Comparison of ENCODE assay signal across 8 cellular contexts in genomic region chr10:125822878-125823662, GRCh38. TPM values are rescaled to one million over a fixed set of nuclear protein-coding genes. Genes with fewer than 3 reads are reported as not detected.
DNase-seq lines count a peak whose midpoint lies in the region; ATAC-seq and TF ChIP-seq lines count a peak whose summit lies in the region.

Gene BCCIP, plus strand, starts transcription at chr10:125823546. Its CDS starts 12 bp downstream, at chr10:125823558.
Gene UROS, minus strand, starts transcription at chr10:125823258. Its CDS starts 6,759 bp downstream, at chr10:125816499.

- peak within 1 kb of the TSS; percentile 95 to 100 (median 98) for H3K27ac ChIP-seq in BLaER1 treated with 17β-estradiol and CSF1 and Interleukin-3, amounts not matched to agents 10 nM and 100 nM
- peak within 1 kb of the TSS; percentile 88 to 92 for H3K27ac ChIP-seq in left lung

- H3K27me3 Mint-ChIP-seq in activated CD4-positive, alpha-beta T cell treated with anti-CD3 and anti-CD28 coated beads, Interleukin-2, amount 10 ng/mL, durations not matched to agents 7 days and 5 days: no peaks in the 10 kb centered on the region

- H3K4me2 ChIP-seq in BLaER1 treated with 17β-estradiol and CSF1 and Interleukin-3, amounts not matched to agents 10 nM and 100 nM: peak within 1 kb of the TSS; percentile 81 to 98 (median 89)

- H4K20me1 ChIP-seq in BLaER1 treated with 17β-estradiol and CSF1 and Interleukin-3, amounts not matched to agents 10 nM and 100 nM: peaks cover 9 to 46% (median 40%) of the 10 kb centered on the region in 11 experiments; a peak in 15 of 22 replicates

- peak within 1 kb of the TSS; percentile 61 for H3K27ac Mint-ChIP-seq in activated CD4-positive, alpha-beta T cell treated with anti-CD3 and anti-CD28 coated beads, Interleukin-2, amount 10 ng/mL, durations not matched to agents 7 days and 5 days

- peak within 1 kb of the TSS; percentile 76 to 98 (median 89) for H3K4me3 ChIP-seq in BLaER1 treated with 17β-estradiol and CSF1 and Interleukin-3, amounts not matched to agents 10 nM and 100 nM
- H3K4me3 ChIP-seq in left lung: peak within 1 kb of the TSS; percentile 86 to 96

- peaks cover 32% of the 10 kb centered on the region for H3K4me1 Mint-ChIP-seq in activated CD4-positive, alpha-beta T cell treated with anti-CD3 and anti-CD28 coated beads, Interleukin-2, amount 10 ng/mL, durations not matched to agents 7 days and 5 days

- peaks cover 35 to 54% (median 42%) of the 10 kb centered on the region in 10 experiments for H3K4me1 ChIP-seq in BLaER1 treated with 17β-estradiol and CSF1 and Interleukin-3, amounts not matched to agents 10 nM and 100 nM
- peaks cover 26 to 51% of the 10 kb centered on the region in 2 donors for H3K4me1 ChIP-seq in left lung

- CTCF ChIA-PET in activated CD4-positive, alpha-beta T cell treated with anti-CD3 and anti-CD28 coated beads, Interleukin-2, amount 10 ng/mL, durations not matched to agents 7 days and 5 days (lab: Charles Lee): no interaction called here

- H3K9me3 ChIP-seq in BLaER1 treated with 17β-estradiol and CSF1 and Interleukin-3, amounts not matched to agents 10 nM and 100 nM (replicated peaks in 1 of 11): no peaks in the 10 kb centered on the region
- H3K9me3 ChIP-seq in left lung: no peaks in the 10 kb centered on the region

- peak; percentile 65 for ATAC-seq in GM19372 (IDR thresholded peaks at IDR 0.05; ENCODE audit: low read depth, unreplicated experiment)
- peak; percentile 72 for ATAC-seq in HG03521 (IDR thresholded peaks at IDR 0.05; ENCODE audit: unreplicated experiment)
- peak; percentile 98 for ATAC-seq in left lung

- TF ChIP-seq CTCF in left lung (IDR thresholded peaks at IDR 0.05): no peak

- peak within 1 kb of the TSS; percentile 73 for H3K4me3 Mint-ChIP-seq in activated CD4-positive, alpha-beta T cell treated with anti-CD3 and anti-CD28 coated beads, Interleukin-2, amount 10 ng/mL, durations not matched to agents 7 days and 5 days

- no peaks in the 10 kb centered on the region for H3K9me3 Mint-ChIP-seq in activated CD4-positive, alpha-beta T cell treated with anti-CD3 and anti-CD28 coated beads, Interleukin-2, amount 10 ng/mL, durations not matched to agents 7 days and 5 days

- intact Hi-C loops in left lung (cut with DNase I): no loop called here

- no peaks in the 10 kb centered on the region for H3K27me3 ChIP-seq in BLaER1 treated with 17β-estradiol and CSF1 and Interleukin-3, amounts not matched to agents 10 nM and 100 nM
- no peaks in the 10 kb centered on the region for H3K27me3 ChIP-seq in left lung

- peaks cover 13% of the 10 kb centered on the region for H3K36me3 Mint-ChIP-seq in activated CD4-positive, alpha-beta T cell treated with anti-CD3 and anti-CD28 coated beads, Interleukin-2, amount 10 ng/mL, durations not matched to agents 7 days and 5 days (ENCODE audit: low read depth)

- DNase-seq in NCI-H69 (lab: John Stamatoyannopoulos, UW) (peak; percentile 90), dedifferentiated amniotic fluid mesenchymal stem cell (ENCODE audit: extremely low spot score) (peak; percentile 84), left lung (peak; percentile 93 to 96)
- peak; percentile 93 for DNase-seq in activated CD4-positive, alpha-beta T cell treated with anti-CD3 and anti-CD28 coated beads, Interleukin-2, amount 10 ng/mL, durations not matched to agents 7 days and 5 days
- peak; percentile 86 for DNase-seq in stimulated activated CD4-positive, alpha-beta T cell treated with anti-CD3 and anti-CD28 coated beads, Interleukin-2, amount 100 ng/mL, for 4 hours (ENCODE audit: low read depth)

- H3K36me3 ChIP-seq in BLaER1 treated with 17β-estradiol and CSF1 and Interleukin-3, amounts not matched to agents 10 nM and 100 nM: peaks cover 19 to 36% (median 31%) of the 10 kb centered on the region in 11 experiments
- H3K36me3 ChIP-seq in left lung: peaks cover 0 to 19% of the 10 kb centered on the region in 2 donors

- peak within 1 kb of the TSS; percentile 92 to 99 (median 96) for H3K9ac ChIP-seq in BLaER1 treated with 17β-estradiol and CSF1 and Interleukin-3, amounts not matched to agents 10 nM and 100 nM

- POLR2A ChIA-PET in activated CD4-positive, alpha-beta T cell treated with anti-CD3 and anti-CD28 coated beads, Interleukin-2, amount 10 ng/mL, durations not matched to agents 7 days and 5 days (lab: Charles Lee): no interaction called here

RNA-seq across cellular contexts. Expression of gene BCCIP, which starts in this region (rescaled TPM):
- total RNA-seq in activated CD4-positive, alpha-beta T cell treated with anti-CD3 and anti-CD28 coated beads, Interleukin-2, amount 10 ng/mL, durations not matched to agents 7 days and 5 days: 10 to 100 TPM; 56.4 to 60.6 TPM
- total RNA-seq in left lung: 10 to 100 TPM; 39.4 to 52.9 TPM

RNA-seq across cellular contexts. Expression of gene UROS, which starts in this region (rescaled TPM):
- total RNA-seq in activated CD4-positive, alpha-beta T cell treated with anti-CD3 and anti-CD28 coated beads, Interleukin-2, amount 10 ng/mL, durations not matched to agents 7 days and 5 days: 10 to 100 TPM; 40.4 to 43.3 TPM
- total RNA-seq in left lung: 10 to 100 TPM; 42.0 to 45.3 TPM

Comparison
In these comparisons a context has a peak if more than half of its experiments do, and no peak if none do; other contexts are left out.
1. Peak in every context shown above with its lines: DNase-seq, ATAC-seq, H3K4me3 ChIP-seq and H3K27ac ChIP-seq.